ENCODE assay signal across 8 cellular contexts in genomic region chr10:84139126-84140035, GRCh38. TPM values are rescaled to one million over a fixed set of nuclear protein-coding genes. Genes with fewer than 3 reads are reported as not detected.
DNase-seq lines count a peak whose midpoint lies in the region; ATAC-seq lines count a peak whose summit lies in the region.

TSS of gene GHITM (plus strand) at chr10:84139509. CDS start at chr10:84141501, 1,992 bp downstream.

- H3K4me1 ChIP-seq in BLaER1: peaks cover 23% of the 10 kb centered on the region

- peaks cover 20% of the 10 kb centered on the region for H3K36me3 Mint-ChIP-seq in activated CD4-positive, alpha-beta T cell treated with anti-CD3 and anti-CD28 coated beads, Interleukin-2, amount 10 ng/mL, durations not matched to agents 7 days and 5 days (ENCODE audit: low read depth)

- peaks cover 33% of the 10 kb centered on the region for H3K36me3 ChIP-seq in BLaER1

- no peaks in the 10 kb centered on the region for H3K9me3 Mint-ChIP-seq in activated CD4-positive, alpha-beta T cell treated with anti-CD3 and anti-CD28 coated beads, Interleukin-2, amount 10 ng/mL, durations not matched to agents 7 days and 5 days

- H3K4me1 Mint-ChIP-seq in activated CD4-positive, alpha-beta T cell treated with anti-CD3 and anti-CD28 coated beads, Interleukin-2, amount 10 ng/mL, durations not matched to agents 7 days and 5 days: peaks cover 31% of the 10 kb centered on the region

- H3K27me3 ChIP-seq in BLaER1: no peaks in the 10 kb centered on the region

- H3K4me3 ChIP-seq in BLaER1: peak within 1 kb of the TSS; percentile 98

- no peaks in the 10 kb centered on the region for H3K9me3 ChIP-seq in BLaER1

- ATAC-seq in HG03469 (IDR thresholded peaks at IDR 0.05; ENCODE audit: unreplicated experiment): peak; percentile 96

- peak within 1 kb of the TSS; percentile 99 for H3K27ac Mint-ChIP-seq in activated CD4-positive, alpha-beta T cell treated with anti-CD3 and anti-CD28 coated beads, Interleukin-2, amount 10 ng/mL, durations not matched to agents 7 days and 5 days

- peak within 1 kb of the TSS; percentile 97 for H3K9ac ChIP-seq in BLaER1

- H3K4me2 ChIP-seq in BLaER1: peak within 1 kb of the TSS; percentile 94

- H3K27ac ChIP-seq in BLaER1: peak within 1 kb of the TSS; percentile 95

- H3K27me3 Mint-ChIP-seq in activated CD4-positive, alpha-beta T cell treated with anti-CD3 and anti-CD28 coated beads, Interleukin-2, amount 10 ng/mL, durations not matched to agents 7 days and 5 days: peaks cover 5% of the 10 kb centered on the region

- POLR2A ChIA-PET in activated CD4-positive, alpha-beta T cell treated with anti-CD3 and anti-CD28 coated beads, Interleukin-2, amount 10 ng/mL, durations not matched to agents 7 days and 5 days (lab: Charles Lee): interaction anchor here (0.6 to 1.0 kb wide), 2 partner anchors 8 to 16 kb away, joined by 4 read pairs; no protein-coding TSS in a partner anchor

- H4K20me1 ChIP-seq in BLaER1: peaks cover 26% of the 10 kb centered on the region; the same call in 1 of the 2 replicates

- CTCF ChIA-PET in activated CD4-positive, alpha-beta T cell treated with anti-CD3 and anti-CD28 coated beads, Interleukin-2, amount 10 ng/mL, durations not matched to agents 7 days and 5 days (lab: Charles Lee): interaction anchor here (0.6 to 3.0 kb wide), 9 partner anchors 9 to 128 kb away, joined by 3 to 11 read pairs (median 4); no protein-coding TSS in a partner anchor

- H3K4me3 Mint-ChIP-seq in activated CD4-positive, alpha-beta T cell treated with anti-CD3 and anti-CD28 coated beads, Interleukin-2, amount 10 ng/mL, durations not matched to agents 7 days and 5 days: peak within 1 kb of the TSS; percentile 93

- DNase-seq in GM19240 (ENCODE audit: insufficient read length, low spot score): peak; percentile 58
- DNase-seq in NCI-H526 treated with DMSO at 0.1 percent for 48 hours (lab: John Stamatoyannopoulos, UW): peak; percentile 84
- DNase-seq in activated CD4-positive, alpha-beta T cell treated with anti-CD3 and anti-CD28 coated beads, Interleukin-2, amount 10 ng/mL, durations not matched to agents 7 days and 5 days: peak; percentile 99
- DNase-seq in cortex of kidney (lab: John Stamatoyannopoulos, UW): peak; percentile 52
- peak; percentile 99 for DNase-seq in left kidney (ENCODE audit: low read depth, low spot score)
- peak; percentile 99 for DNase-seq in stimulated activated CD4-positive, alpha-beta T cell treated with anti-CD3 and anti-CD28 coated beads, Interleukin-2, amount 100 ng/mL, for 4 hours (ENCODE audit: low read depth)

RNA-seq across cellular contexts. Expression of gene GHITM, which starts in this region (rescaled TPM):
- 100 to 1,000 TPM; 101 to 112 TPM for total RNA-seq in activated CD4-positive, alpha-beta T cell treated with anti-CD3 and anti-CD28 coated beads, Interleukin-2, amount 10 ng/mL, durations not matched to agents 7 days and 5 days

Comparison
In these comparisons a context has a peak if more than half of its experiments do, and no peak if none do; other contexts are left out.
1. Peak in every context shown above with its lines: DNase-seq, ATAC-seq, H3K4me3 ChIP-seq and H3K27ac ChIP-seq.